In genomic region chr14:96016761-96017160, GRCh38 we compare ENCODE assay signal across 16 cellular contexts. TPM values are rescaled to one million over a fixed set of nuclear protein-coding genes. Genes with fewer than 3 reads are reported as not detected.
A peak's percentile ranks its signal among the peaks of the same experiment; 100 is the strongest.
DNase-seq lines count a peak whose midpoint lies in the region; ATAC-seq and TF ChIP-seq lines count a peak whose summit lies in the region.
"Had no signal": no experiment of that assay in that cellular context is flagged by ENCODE, and none has a peak within 500 bp of the region (broad histone marks: within the 10 kb centered on the region; RNA-seq: fewer than 3 reads in every experiment).

No MANE protein-coding gene starts in this region.

- no peaks in the 10 kb centered on the region for H3K79me1 ChIP-seq in mesendoderm (ENCODE audit: low read length)

- no peak overlapping the region for H4K5ac ChIP-seq in mesendoderm (ENCODE audit: low read length)

- H3K9me3 ChIP-seq in sigmoid colon = peaks cover 0 to 2% (median 0%) of the 10 kb centered on the region in 4 donors

- no peak for TF ChIP-seq CTCF in sigmoid colon (IDR thresholded peaks at IDR 0.05)

- WGBS in mesendoderm (ENCODE audit: extremely low coverage, insufficient coverage, low lambda C conversion rate) = no CpG with 5 or more reads among the region's 4 CpGs
- 20 to 26% methylated on average over 4 of the region's 4 CpGs for WGBS in sigmoid colon, 2 donors

- H3K79me2 ChIP-seq in mesendoderm (ENCODE audit: control insufficient read depth, insufficient read depth, low read length) = no peaks in the 10 kb centered on the region

- H3K18ac ChIP-seq in mesendoderm (ENCODE audit: low read length) = no peak overlapping the region

- peak overlapping the region; percentile 59 for H3K27ac ChIP-seq in mesendoderm (ENCODE audit: low read depth, low read length)
- H3K27ac ChIP-seq in sigmoid colon = peak overlapping the region in 1 of 4 donors; percentile 24
- H3K27ac ChIP-seq: SK-N-MC, tibial nerve had no signal

- H3K56ac ChIP-seq in mesendoderm (ENCODE audit: low read length) = peak overlapping the region; percentile 79

- TF ChIP-seq POLR2A in sigmoid colon (IDR thresholded peaks at IDR 0.05) = no peak

- no peak overlapping the region for H3K23ac ChIP-seq in mesendoderm (ENCODE audit: low read length)

- H3K4me1 ChIP-seq in mesendoderm (ENCODE audit: control insufficient read depth, low read depth, low read length) (peaks cover 7% of the 10 kb centered on the region), sigmoid colon (peaks cover 0 to 14% (median 2%) of the 10 kb centered on the region in 4 donors)
- H3K4me1 ChIP-seq: tibial nerve had no signal

- no peak overlapping the region for H3K4me3 ChIP-seq in mesendoderm (ENCODE audit: low read length)
- H3K4me3 ChIP-seq in sigmoid colon = no peak overlapping the region
- H3K4me3 ChIP-seq: GM12878, SK-N-MC, tibial nerve had no signal

- DNase-seq in H4 (ENCODE audit: low spot score) (peak; percentile 51), NCI-H2029 treated with DMSO at 0.1 percent for 48 hours (lab: John Stamatoyannopoulos, UW) (peak; percentile 59), RPMI7951 (ENCODE audit: low read depth) (peak; percentile 35), mesendoderm (peak; percentile 94), SKM-1 (lab: John Stamatoyannopoulos, UW; ENCODE audit: unreplicated experiment) (no peak), ureter (ENCODE audit: low spot score) (no peak), sigmoid colon (no peak)
- DNase-seq: activated CD8-positive, alpha-beta T cell treated with anti-CD3 and anti-CD28 coated beads for 36 hours; aorta; MM.1S; right cardiac atrium had no signal

- no peak overlapping the region for H4K8ac ChIP-seq in mesendoderm (ENCODE audit: low read depth, low read length)

- H2BK5ac ChIP-seq in mesendoderm (ENCODE audit: low read length) = peak overlapping the region; percentile 76

- H2BK120ac ChIP-seq in mesendoderm (ENCODE audit: low read depth, low read length) = no peak overlapping the region

- no peak for TF ChIP-seq EP300 in sigmoid colon (IDR thresholded peaks at IDR 0.05)

- no peak overlapping the region for H2BK15ac ChIP-seq in mesendoderm (replicated peaks; ENCODE audit: low read depth)

- H3K36me3 ChIP-seq in mesendoderm (ENCODE audit: control insufficient read depth, insufficient read depth, low read length) (no peaks in the 10 kb centered on the region), sigmoid colon (no peaks in the 10 kb centered on the region)
- H3K36me3 ChIP-seq: tibial nerve had no signal

- no peak overlapping the region for H3K9ac ChIP-seq in mesendoderm (ENCODE audit: low read length)

- no peak overlapping the region for H3K4ac ChIP-seq in mesendoderm (ENCODE audit: low read depth, low read length)

- no peak for ATAC-seq in GM21528 (IDR thresholded peaks at IDR 0.05; ENCODE audit: low FRiP score, unreplicated experiment)
- ATAC-seq: activated CD8-positive, alpha-beta T cell treated with anti-CD3 and anti-CD28 coated beads for 36 hours; GM12878; natural killer cell treated with Interleukin-12 subunit alpha and Interleukin-12 subunit beta and Interleukin-15 and Interleukin-18, amount 100 ng/mL, for 72 hours; right cardiac atrium had no signal

- H3K27me3 ChIP-seq in mesendoderm (ENCODE audit: insufficient read depth, low read length, poor library complexity) = no peaks in the 10 kb centered on the region
- H3K27me3 ChIP-seq in sigmoid colon = no peaks in the 10 kb centered on the region

- H3K4me2 ChIP-seq in mesendoderm (ENCODE audit: low read length) = no peak overlapping the region

- intact Hi-C loops in sigmoid colon (cut with DNase I) = no loop called here

- H2AK5ac ChIP-seq in mesendoderm (ENCODE audit: low read length) = peak overlapping the region; percentile 48

RNA-seq across cellular contexts. Expression of gene C14orf132, which starts 22.4 kb away (rescaled TPM):
- 7.4 and 9.4 TPM in 2 replicates for total RNA-seq in H4 (2014; rRNA removed; shearing (Covaris generic))
- total RNA-seq in RPMI7951 (2014; rRNA removed; shearing (Covaris generic)) = 22.6 and 24.6 TPM in 2 replicates
- polyA plus RNA-seq in mesendoderm (2013, experiment 1 of 2) = 18.8 TPM
- 18.0 TPM for polyA plus RNA-seq in mesendoderm (2013, experiment 2 of 2)
- total RNA-seq in ureter = 6.7 TPM
- total RNA-seq in sigmoid colon = 10 to 100 TPM; 10.4 to 30.4 (median 23.6) TPM
- polyA plus RNA-seq in sigmoid colon = 1 to 10 TPM; 2.4 to 4.3 (median 3.2) TPM
- total RNA-seq: natural killer cell treated with Interleukin-12 subunit alpha and Interleukin-12 subunit beta and Interleukin-15 and Interleukin-18, amount 100 ng/mL, for 72 hours had no signal

Comparison
In these comparisons a context has a peak if more than half of its experiments do, and no peak if none do; other contexts are left out.
1. DNase-seq: peak in H4 (single experiment), NCI-H2029 treated with DMSO at 0.1 percent for 48 hours (single experiment), RPMI7951 (single experiment) and mesendoderm (single experiment); none in SKM-1 (single experiment), ureter (single experiment) and sigmoid colon (single experiment).